Comparison of ENCODE assay signal across 12 cellular contexts in the genomic region with DNA sequence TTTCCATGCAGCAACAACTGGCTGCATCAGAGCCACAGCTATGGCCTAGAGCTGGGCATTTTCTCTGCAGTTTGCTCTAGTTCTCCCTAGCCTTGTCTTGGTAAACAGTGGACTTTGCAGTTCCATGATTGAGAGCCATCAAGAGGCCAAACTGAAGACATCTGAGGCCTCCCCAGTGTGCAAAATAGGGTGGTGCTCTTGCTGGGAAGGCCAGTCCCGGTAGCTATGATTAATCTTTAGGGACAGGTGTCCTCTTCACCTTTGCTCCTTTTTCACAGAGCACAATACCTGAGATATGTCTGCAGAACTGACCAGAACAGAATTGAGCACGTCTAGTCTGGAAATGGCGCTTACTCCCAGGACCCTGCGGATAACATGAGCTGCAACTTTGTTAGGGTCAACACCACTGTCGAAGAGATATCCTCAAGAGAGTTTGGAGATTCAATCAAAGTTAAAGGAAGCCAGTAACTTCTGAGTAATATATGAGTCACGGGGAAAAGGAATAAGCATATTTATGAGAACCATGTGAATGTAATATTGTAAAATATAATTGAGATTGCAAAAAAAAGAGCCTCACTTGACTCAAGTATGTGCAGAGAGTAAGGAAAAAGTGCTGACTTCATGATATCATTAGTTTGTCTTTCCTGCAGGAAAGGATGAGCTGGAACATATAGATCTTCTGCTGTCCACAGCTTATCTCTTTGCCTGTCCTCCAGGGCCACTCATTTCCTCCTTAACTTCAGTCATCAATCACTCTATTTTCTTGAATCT.
DNase-seq lines count a peak whose midpoint lies in the region; ATAC-seq, FAIRE-seq and TF ChIP-seq lines count a peak whose summit lies in the region.
"Had no signal": no experiment of that assay in that cellular context is flagged by ENCODE, and none has a peak within 500 bp of the region (broad histone marks: within the 10 kb centered on the region; RNA-seq: fewer than 3 reads in every experiment).

No MANE protein-coding gene starts in this region.

- H3K4me1 ChIP-seq in foreskin keratinocyte, result peaks cover 26% of the 10 kb centered on the region
- H3K4me1 ChIP-seq: psoas muscle had no signal

- DNase-seq in A172 (ENCODE audit: low spot score) (peak; percentile 72), H54 (ENCODE audit: insufficient read length, low spot score) (no peak), amniotic epithelial cell (ENCODE audit: low read depth) (peak; percentile 33), foreskin keratinocyte (peak; percentile 33 to 73), NCI-H510A (lab: John Stamatoyannopoulos, UW) (no peak), cerebellar nuclear complex (lab: John Stamatoyannopoulos, UW) (no peak), HuH-7.5 (ENCODE audit: low spot score) (no peak)
- DNase-seq: activated CD4-positive, alpha-beta T cell treated with anti-CD3 and anti-CD28 coated beads, Interleukin-2, amount 50 U/mL, for 4 hours; cortex of kidney; NCI-H1694; psoas muscle had no signal

- TF ChIP-seq CTCF in foreskin keratinocyte (conservative IDR thresholded peaks at IDR 0.05), result no peak

- no peak overlapping the region for H3K27ac ChIP-seq in foreskin keratinocyte
- H3K27ac ChIP-seq: psoas muscle had no signal

- ATAC-seq in foreskin keratinocyte (peak; percentile 87), HG02938 (IDR thresholded peaks at IDR 0.05; ENCODE audit: unreplicated experiment) (no peak)
- ATAC-seq: psoas muscle had no signal

- no peak for TF ChIP-seq POLR2A in H54 (IDR thresholded peaks at IDR 0.05; ENCODE audit: low read depth, low read length)

- FAIRE-seq in H54 (lab: Jason Lieb, UNC), result peak; percentile 86

- no peaks in the 10 kb centered on the region for H3K27me3 ChIP-seq in foreskin keratinocyte

Comparison
In these comparisons a context has a peak if more than half of its experiments do, and no peak if none do; other contexts are left out.
1. DNase-seq: peak in A172 (single experiment), amniotic epithelial cell (single experiment) and foreskin keratinocyte (2 of 2); none in H54 (single experiment), NCI-H510A (single experiment), cerebellar nuclear complex (0 of 2) and HuH-7.5 (single experiment).